Comparison of ENCODE assay signal across 20 cellular contexts in the genomic region with DNA sequence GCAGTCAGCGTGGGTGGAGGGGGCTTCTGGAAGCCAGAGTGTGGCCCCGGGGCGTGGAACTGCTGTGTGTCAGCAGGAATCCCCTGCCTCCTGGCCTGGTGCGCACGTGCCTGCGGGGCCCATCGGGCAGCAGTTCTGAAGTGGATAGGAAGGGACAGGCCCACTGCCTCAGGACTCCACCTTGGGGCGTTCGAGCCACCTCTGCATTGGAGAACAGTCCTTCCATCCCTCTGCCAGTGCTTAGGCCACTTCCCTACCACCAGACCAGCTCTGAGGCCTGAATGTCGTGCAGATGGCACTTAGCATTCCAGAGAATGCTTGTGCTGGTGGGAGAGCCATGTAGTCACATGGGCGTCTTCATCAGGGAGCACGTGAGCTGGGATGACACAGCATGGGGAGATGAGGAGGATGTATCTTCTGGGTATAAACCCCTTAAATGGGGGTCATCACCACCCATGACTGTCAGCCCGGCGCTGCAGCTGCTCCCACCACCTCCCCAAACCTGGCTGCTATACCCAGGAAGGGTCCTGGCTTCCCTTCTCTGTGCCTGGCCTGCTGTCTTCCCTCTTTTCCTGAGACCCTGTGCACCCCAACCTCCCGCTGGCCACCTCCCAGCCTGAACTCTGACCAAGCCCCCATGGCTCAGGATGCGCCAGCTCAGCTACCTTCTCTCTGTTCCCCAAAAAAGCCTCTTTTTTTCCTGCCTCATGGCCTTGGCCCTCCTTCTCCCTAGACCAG. TPM values are rescaled to one million over a fixed set of nuclear protein-coding genes. Genes with fewer than 3 reads are reported as not detected.
DNase-seq lines count a peak whose midpoint lies in the region; ATAC-seq, FAIRE-seq and TF ChIP-seq lines count a peak whose summit lies in the region.
"Had no signal": no experiment of that assay in that cellular context is flagged by ENCODE, and none has a peak within 500 bp of the region (broad histone marks: within the 10 kb centered on the region; RNA-seq: fewer than 3 reads in every experiment).

No MANE protein-coding gene starts in this region.

- no peak overlapping the region for H3K4me3 ChIP-seq in BLaER1
- H3K4me3 ChIP-seq in osteoblast (ENCODE audit: insufficient read depth, low read length), result no peak overlapping the region
- H3K4me3 ChIP-seq: gastroesophageal sphincter, mucosa of descending colon, uterus had no signal

- H3K4me1 ChIP-seq in BLaER1, result no peaks in the 10 kb centered on the region
- H3K4me1 ChIP-seq in osteoblast (ENCODE audit: insufficient read depth, low read length), result peaks cover 2% of the 10 kb centered on the region
- H3K4me1 ChIP-seq: gastroesophageal sphincter, uterus had no signal

- H3K4me2 ChIP-seq in BLaER1, result no peak overlapping the region
- H3K4me2 ChIP-seq in osteoblast (ENCODE audit: insufficient read depth, low read length), result no peak overlapping the region

- H3K9me3 ChIP-seq in BLaER1, result no peaks in the 10 kb centered on the region
- no peaks in the 10 kb centered on the region for H3K9me3 ChIP-seq in osteoblast (ENCODE audit: low read depth, low read length)
- H3K9me3 ChIP-seq: gastroesophageal sphincter, mucosa of descending colon, uterus had no signal

- H3K9ac ChIP-seq in BLaER1, result no peak overlapping the region

- no peaks in the 10 kb centered on the region for H3K9me3 Mint-ChIP-seq in dendritic cell treated with granulocyte-macrophage colony-stimulating factor and Interleukin-4, amounts not matched to agents 40 ng/mL and 50 ng/mL, for 4 days
- H3K9me3 Mint-ChIP-seq: activated naive CD8-positive, alpha-beta T cell treated with anti-CD3 and anti-CD28 coated beads, Interleukin-2, amount 50 U/mL, for 24 hours; activated T-helper 1 cell treated with anti-CD3 and anti-CD28 coated beads, Interleukin-12 subunit alpha, Interleukin-12 subunit beta, Interleukin-2, Interleukin-4 antibody, amounts not matched to agents 30 ng/mL and 10 ng/mL and 1 ng/mL, durations not matched to agents 14 hours and 24 hours and 36 hours; stimulated activated naive CD8-positive, alpha-beta T cell treated with anti-CD3 and anti-CD28 coated beads, Interleukin-15, amount 100 ng/mL, for 72 hours had no signal

- no peaks in the 10 kb centered on the region for H3K27me3 Mint-ChIP-seq in dendritic cell treated with granulocyte-macrophage colony-stimulating factor and Interleukin-4, amounts not matched to agents 40 ng/mL and 50 ng/mL, for 4 days
- H3K27me3 Mint-ChIP-seq: activated naive CD8-positive, alpha-beta T cell treated with anti-CD3 and anti-CD28 coated beads, Interleukin-2, amount 50 U/mL, for 24 hours; stimulated activated naive CD8-positive, alpha-beta T cell treated with anti-CD3 and anti-CD28 coated beads, Interleukin-15, amount 100 ng/mL, for 72 hours had no signal

- H3K27ac ChIP-seq in BLaER1 (peak overlapping the region; percentile 15; the same call in 1 of the 2 replicates), osteoblast (ENCODE audit: low read depth, low read length) (no peak overlapping the region)
- H3K27ac ChIP-seq: brain microvascular endothelial cell, gastroesophageal sphincter, uterus had no signal

- H3K4me1 Mint-ChIP-seq in dendritic cell treated with granulocyte-macrophage colony-stimulating factor and Interleukin-4, amounts not matched to agents 40 ng/mL and 50 ng/mL, for 4 days (ENCODE audit: low read depth), result peaks cover 24% of the 10 kb centered on the region

- FAIRE-seq in RCC 7860 (lab: Jason Lieb, UNC), result no peak

- intact Hi-C loops in dendritic cell treated with granulocyte-macrophage colony-stimulating factor and Interleukin-4, amounts not matched to agents 40 ng/mL and 50 ng/mL, for 4 days (cut with micrococcal nuclease), result no loop called here

- H3K79me2 ChIP-seq in osteoblast (ENCODE audit: insufficient read depth, low read length), result peaks cover 91% of the 10 kb centered on the region

- H3K27ac Mint-ChIP-seq in dendritic cell treated with granulocyte-macrophage colony-stimulating factor and Interleukin-4, amounts not matched to agents 40 ng/mL and 50 ng/mL, for 4 days, result peak overlapping the region; percentile 18
- H3K27ac Mint-ChIP-seq: activated CD8-positive, alpha-beta T cell treated with anti-CD3 and anti-CD28 coated beads, Interleukin-2, amount 10 ng/mL, durations not matched to agents 7 days and 5 days; activated naive CD8-positive, alpha-beta T cell treated with anti-CD3 and anti-CD28 coated beads, Interleukin-2, amount 50 U/mL, for 24 hours had no signal

- peaks cover 99% of the 10 kb centered on the region for H4K20me1 ChIP-seq in BLaER1
- peaks cover 4% of the 10 kb centered on the region for H4K20me1 ChIP-seq in osteoblast (ENCODE audit: insufficient read depth, low read length)

- peaks cover 98% of the 10 kb centered on the region for H3K36me3 ChIP-seq in BLaER1
- peaks cover 37% of the 10 kb centered on the region for H3K36me3 ChIP-seq in osteoblast (ENCODE audit: insufficient read depth, low read length)
- H3K36me3 ChIP-seq: uterus had no signal

- H3K4me3 Mint-ChIP-seq in dendritic cell treated with granulocyte-macrophage colony-stimulating factor and Interleukin-4, amounts not matched to agents 40 ng/mL and 50 ng/mL, for 4 days, result no peak overlapping the region
- H3K4me3 Mint-ChIP-seq: activated CD8-positive, alpha-beta T cell treated with anti-CD3 and anti-CD28 coated beads, Interleukin-2, amount 10 ng/mL, durations not matched to agents 7 days and 5 days; activated naive CD8-positive, alpha-beta T cell treated with anti-CD3 and anti-CD28 coated beads, Interleukin-2, amount 50 U/mL, for 24 hours; activated T-helper 1 cell treated with anti-CD3 and anti-CD28 coated beads, Interleukin-12 subunit alpha, Interleukin-12 subunit beta, Interleukin-2, Interleukin-4 antibody, amounts not matched to agents 30 ng/mL and 10 ng/mL and 1 ng/mL, durations not matched to agents 14 hours and 24 hours and 36 hours; stimulated activated naive CD8-positive, alpha-beta T cell treated with anti-CD3 and anti-CD28 coated beads, Interleukin-15, amount 100 ng/mL, for 72 hours had no signal

- TF ChIP-seq CTCF in osteoblast (IDR thresholded peaks at IDR 0.05; ENCODE audit: extremely low read depth, low read depth, low read length), result no peak

- H3K27me3 ChIP-seq in BLaER1 (no peaks in the 10 kb centered on the region), osteoblast (ENCODE audit: insufficient read depth, low read length) (no peaks in the 10 kb centered on the region)
- H3K27me3 ChIP-seq: brain microvascular endothelial cell, gastroesophageal sphincter, uterus had no signal

- in situ Hi-C loops in G401 (cut with HindIII; ENCODE audit: low sequenced_read_pairs), result no loop called here

- no peak for ATAC-seq in GM21390 (IDR thresholded peaks at IDR 0.05; ENCODE audit: unreplicated experiment)
- ATAC-seq: activated CD8-positive, alpha-beta T cell treated with anti-CD3 and anti-CD28 coated beads, Interleukin-2, amount 10 ng/mL, durations not matched to agents 7 days and 5 days; activated naive CD8-positive, alpha-beta T cell treated with anti-CD3 and anti-CD28 coated beads, Interleukin-2, amount 50 U/mL, for 24 hours; gastroesophageal sphincter; left lobe of liver; mucosa of descending colon; sciatic nerve; stimulated activated naive CD8-positive, alpha-beta T cell treated with anti-CD3 and anti-CD28 coated beads, Interleukin-15, amount 100 ng/mL, for 72 hours had no signal

- DNase-seq in G401 (ENCODE audit: low spot score), result peak; percentile 30
- peak; percentile 66 for DNase-seq in osteoblast (ENCODE audit: insufficient read length, low spot score, missing footprints)
- DNase-seq in NCI-H1694 (lab: John Stamatoyannopoulos, UW), result no peak
- DNase-seq in RCC 7860 (ENCODE audit: low spot score), result no peak
- DNase-seq: activated CD8-positive, alpha-beta T cell treated with anti-CD3 and anti-CD28 coated beads, Interleukin-2, amount 10 ng/mL, durations not matched to agents 7 days and 5 days; activated naive CD8-positive, alpha-beta T cell treated with anti-CD3 and anti-CD28 coated beads, Interleukin-2, amount 50 U/mL, for 24 hours; brain microvascular endothelial cell; cortex of kidney; mucosa of descending colon; NCI-H187; NK-92 treated with Interleukin-12 subunit alpha and Interleukin-12 subunit beta, amount 100 ng/mL, for 24 hours; stimulated activated naive CD8-positive, alpha-beta T cell treated with anti-CD3 and anti-CD28 coated beads, Interleukin-15, amount 100 ng/mL, for 72 hours; uterus had no signal

- peaks cover 88% of the 10 kb centered on the region for H3K36me3 Mint-ChIP-seq in dendritic cell treated with granulocyte-macrophage colony-stimulating factor and Interleukin-4, amounts not matched to agents 40 ng/mL and 50 ng/mL, for 4 days (ENCODE audit: low read depth)

- H2AFZ ChIP-seq in osteoblast (ENCODE audit: low read length), result no peak overlapping the region

RNA-seq across cellular contexts. Expression of a gene that starts 9.7 kb away (rescaled TPM):
- 73.7 and 84.8 TPM in 2 replicates for total RNA-seq in G401 (2014; rRNA removed; shearing (Covaris generic))
- total RNA-seq in osteoblast, result 8.7 and 13.8 TPM in 2 replicates

RNA-seq across cellular contexts. Expression of a gene that starts 56.5 kb away (rescaled TPM):
- total RNA-seq in G401 (2014; rRNA removed; shearing (Covaris generic)), result not detected in 2 replicates
- not detected in 2 replicates for total RNA-seq in osteoblast
- total RNA-seq: activated CD8-positive, alpha-beta T cell treated with anti-CD3 and anti-CD28 coated beads, Interleukin-2, amount 10 ng/mL, durations not matched to agents 7 days and 5 days; activated T-helper 1 cell treated with anti-CD3 and anti-CD28 coated beads, Interleukin-12 subunit alpha, Interleukin-12 subunit beta, Interleukin-2, Interleukin-4 antibody, amounts not matched to agents 30 ng/mL and 10 ng/mL and 1 ng/mL, durations not matched to agents 14 hours and 24 hours and 36 hours; gastroesophageal sphincter; left lobe of liver; mucosa of descending colon; sciatic nerve; uterus had no signal

Comparison
In these comparisons a context has a peak if more than half of its experiments do, and no peak if none do; other contexts are left out.
1. DNase-seq: peak in G401 (single experiment) and osteoblast (single experiment); none in NCI-H1694 (single experiment) and RCC 7860 (single experiment).